Comparison of ENCODE assay signal across 9 cellular contexts in genomic region chr20:49981218-49982071, GRCh38. TPM values are rescaled to one million over a fixed set of nuclear protein-coding genes. Genes with fewer than 3 reads are reported as not detected.
DNase-seq lines count a peak whose midpoint lies in the region; ATAC-seq and TF ChIP-seq lines count a peak whose summit lies in the region.
"Had no signal": no experiment of that assay in that cellular context is flagged by ENCODE, and none has a peak within 500 bp of the region (broad histone marks: within the 10 kb centered on the region; RNA-seq: fewer than 3 reads in every experiment).

No MANE protein-coding gene starts in this region.

- H3K4me1 ChIP-seq in SJCRH30, result peaks cover 40% of the 10 kb centered on the region
- peaks cover 12% of the 10 kb centered on the region for H3K4me1 ChIP-seq in iPS-15b (ENCODE audit: control insufficient read depth, insufficient read depth, low read length)

- DNase-seq in activated naive CD4-positive, alpha-beta T cell treated with anti-CD3 and anti-CD28 coated beads for 36 hours, result no peak
- no peak for DNase-seq in activated naive CD4-positive, alpha-beta T cell (lab: John Stamatoyannopoulos, UW)
- DNase-seq in SJCRH30 (no peak), H4 (ENCODE audit: low spot score) (no peak), COLO668 (lab: John Stamatoyannopoulos, UW; ENCODE audit: unreplicated experiment) (no peak)
- no peak for DNase-seq in stimulated activated effector memory CD8-positive, alpha-beta T cell treated with anti-CD3 and anti-CD28 coated beads, Interleukin-12 subunit alpha, Interleukin-12 subunit beta, amount 100 ng/mL, for 72 hours (ENCODE audit: low spot score in 2 of 2)
- DNase-seq: effector CD8-positive, alpha-beta T cell had no signal

- peaks cover 3% of the 10 kb centered on the region for H3K27me3 Mint-ChIP-seq in activated naive CD4-positive, alpha-beta T cell treated with anti-CD3 and anti-CD28 coated beads for 36 hours (ENCODE audit: low read depth)

- TF ChIP-seq POLR2A in GM18505 (IDR thresholded peaks at IDR 0.05; ENCODE audit: borderline replicate concordance, extremely low read depth, insufficient read depth, insufficient read length), result no peak

- no peak for ATAC-seq in stimulated activated effector memory CD8-positive, alpha-beta T cell treated with anti-CD3 and anti-CD28 coated beads, Interleukin-12 subunit alpha, Interleukin-12 subunit beta, amount 100 ng/mL, for 72 hours
- ATAC-seq in GM18505 (IDR thresholded peaks at IDR 0.05; ENCODE audit: unreplicated experiment), result no peak

- CTCF ChIA-PET in activated naive CD4-positive, alpha-beta T cell treated with anti-CD3 and anti-CD28 coated beads for 36 hours (lab: Charles Lee), result interaction anchor here (1.1 to 9.5 kb wide), 6 partner anchors 8 to 188 kb away, joined by 3 to 248 read pairs (median 4); no protein-coding TSS in a partner anchor

- no peak overlapping the region for H3K27ac ChIP-seq in SJCRH30

- peaks cover 28% of the 10 kb centered on the region for H3K36me3 ChIP-seq in SJCRH30
- H3K36me3 ChIP-seq in iPS-15b (ENCODE audit: control insufficient read depth, insufficient read depth, low read length), result peaks cover 9% of the 10 kb centered on the region

- no peak overlapping the region for H3K9ac ChIP-seq in iPS-15b (ENCODE audit: low read depth, low read length)

- no peaks in the 10 kb centered on the region for H3K9me3 Mint-ChIP-seq in activated naive CD4-positive, alpha-beta T cell treated with anti-CD3 and anti-CD28 coated beads for 36 hours
- no peaks in the 10 kb centered on the region for H3K9me3 Mint-ChIP-seq in stimulated activated effector memory CD8-positive, alpha-beta T cell treated with anti-CD3 and anti-CD28 coated beads, Interleukin-12 subunit alpha, Interleukin-12 subunit beta, amount 100 ng/mL, for 72 hours

- H3K27me3 ChIP-seq in SJCRH30 (no peaks in the 10 kb centered on the region), iPS-15b (ENCODE audit: control insufficient read depth, insufficient read depth, low read length) (peaks cover 20% of the 10 kb centered on the region)

- intact Hi-C loops in activated naive CD4-positive, alpha-beta T cell treated with anti-CD3 and anti-CD28 coated beads for 36 hours (cut with micrococcal nuclease), result loop anchor here (5.0 to 10.0 kb wide), 2 partner anchors 106 to 483 kb away; no protein-coding TSS in a partner anchor

- no peaks in the 10 kb centered on the region for H3K9me3 ChIP-seq in SJCRH30 (replicated peaks)
- H3K9me3 ChIP-seq in iPS-15b (ENCODE audit: control insufficient read depth, insufficient read depth, low read length), result no peaks in the 10 kb centered on the region

- peak overlapping the region; percentile 26 for H3K4me3 Mint-ChIP-seq in activated naive CD4-positive, alpha-beta T cell treated with anti-CD3 and anti-CD28 coated beads for 36 hours
- peak overlapping the region; percentile 66 for H3K4me3 Mint-ChIP-seq in stimulated activated effector memory CD8-positive, alpha-beta T cell treated with anti-CD3 and anti-CD28 coated beads, Interleukin-12 subunit alpha, Interleukin-12 subunit beta, amount 100 ng/mL, for 72 hours

- H3K4me1 Mint-ChIP-seq in activated naive CD4-positive, alpha-beta T cell treated with anti-CD3 and anti-CD28 coated beads for 36 hours (ENCODE audit: low read depth), result peaks cover 20% of the 10 kb centered on the region
- H3K4me1 Mint-ChIP-seq in stimulated activated effector memory CD8-positive, alpha-beta T cell treated with anti-CD3 and anti-CD28 coated beads, Interleukin-12 subunit alpha, Interleukin-12 subunit beta, amount 100 ng/mL, for 72 hours, result peaks cover 22% of the 10 kb centered on the region

- H3K36me3 Mint-ChIP-seq in activated naive CD4-positive, alpha-beta T cell treated with anti-CD3 and anti-CD28 coated beads for 36 hours (ENCODE audit: low read depth), result no peaks in the 10 kb centered on the region
- peaks cover 7% of the 10 kb centered on the region for H3K36me3 Mint-ChIP-seq in stimulated activated effector memory CD8-positive, alpha-beta T cell treated with anti-CD3 and anti-CD28 coated beads, Interleukin-12 subunit alpha, Interleukin-12 subunit beta, amount 100 ng/mL, for 72 hours

- H3K27ac Mint-ChIP-seq in activated naive CD4-positive, alpha-beta T cell treated with anti-CD3 and anti-CD28 coated beads for 36 hours, result no peak overlapping the region
- no peak overlapping the region for H3K27ac Mint-ChIP-seq in stimulated activated effector memory CD8-positive, alpha-beta T cell treated with anti-CD3 and anti-CD28 coated beads, Interleukin-12 subunit alpha, Interleukin-12 subunit beta, amount 100 ng/mL, for 72 hours

- H3K4me3 ChIP-seq in SJCRH30 (peak overlapping the region; percentile 99; the same call in 1 of the 2 replicates), iPS-15b (ENCODE audit: low read depth, low read length) (peak overlapping the region; percentile 66)

RNA-seq across cellular contexts. Expression of gene SNAI1, which starts 1.3 kb away (rescaled TPM):
- under 1 TPM in 1 of 2 experiments, not detected in 1; 0.31 TPM for total RNA-seq in activated naive CD4-positive, alpha-beta T cell treated with anti-CD3 and anti-CD28 coated beads for 36 hours
- total RNA-seq in SJCRH30 (2014; rRNA removed; shearing (Covaris generic)), result 29.7 and 30.7 TPM in 2 replicates
- 5.5 and 10.5 TPM in 2 replicates for total RNA-seq in H4 (2014; rRNA removed; shearing (Covaris generic))

RNA-seq across cellular contexts. Expression of gene RNF114, which starts 45.2 kb away (rescaled TPM):
- total RNA-seq in activated naive CD4-positive, alpha-beta T cell treated with anti-CD3 and anti-CD28 coated beads for 36 hours, result 10 to 100 TPM; 72.3 to 76.5 TPM
- 107 and 108 TPM in 2 replicates for total RNA-seq in SJCRH30 (2014; rRNA removed; shearing (Covaris generic))
- 152 and 183 TPM in 2 replicates for total RNA-seq in H4 (2014; rRNA removed; shearing (Covaris generic))
